In the genomic region with DNA sequence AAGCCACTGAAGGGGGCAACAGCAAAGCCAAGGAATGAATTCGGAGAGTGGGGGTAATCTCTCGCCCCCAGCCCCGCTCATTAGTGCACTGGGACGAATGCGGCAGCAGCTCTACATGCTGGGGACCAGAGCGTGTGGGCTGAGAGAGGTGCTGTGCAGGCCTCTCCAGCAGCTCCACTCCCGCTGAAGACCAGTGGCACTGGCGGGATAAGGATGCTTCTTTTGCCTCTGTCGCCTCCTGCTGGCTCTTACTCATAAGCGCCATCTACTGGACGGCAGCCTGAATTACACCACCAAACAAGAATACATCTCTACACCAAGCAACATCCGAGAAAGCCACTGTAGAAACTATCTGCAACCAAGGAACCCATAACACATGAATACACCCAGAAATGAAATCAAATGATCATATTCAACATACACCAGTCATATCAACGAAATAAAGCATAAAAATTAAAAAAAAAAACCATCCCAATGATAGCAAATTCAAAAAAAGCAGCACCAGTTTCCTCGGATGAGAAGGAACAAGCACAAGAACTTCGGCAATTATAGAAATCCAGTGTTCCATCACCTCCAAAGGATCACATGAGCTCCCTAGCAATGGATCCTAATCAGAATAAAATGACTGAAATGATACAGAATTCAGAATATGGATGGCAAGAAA, we compare ENCODE assay signal across 9 cellular contexts.
DNase-seq lines count a peak whose midpoint lies in the region; TF ChIP-seq lines count a peak whose summit lies in the region.
"Had no signal": no experiment of that assay in that cellular context is flagged by ENCODE, and none has a peak within 500 bp of the region (broad histone marks: within the 10 kb centered on the region; RNA-seq: fewer than 3 reads in every experiment).

No MANE protein-coding gene starts in this region.

- no TSS peak for BruUV-seq in Caco-2 (replicated peaks; lab: Mats Ljungman, UMichigan)

- H3K23me2 ChIP-seq in H9 (ENCODE audit: insufficient read length, low read depth, low read length, poor library complexity, severe bottlenecking) = no peaks in the 10 kb centered on the region

- POLR2A ChIA-PET in Caco-2 (lab: Charles Lee) = no interaction called here

- H3K4ac ChIP-seq in H9 (ENCODE audit: low read depth, low read length) = no peak overlapping the region

- no peak overlapping the region for H3K14ac ChIP-seq in H9 (ENCODE audit: insufficient read depth, low read length)

- no peaks in the 10 kb centered on the region for H3K4me1 ChIP-seq in Caco-2
- H3K4me1 ChIP-seq in H9 (ENCODE audit: insufficient read depth, low read length) = no peaks in the 10 kb centered on the region
- no peaks in the 10 kb centered on the region for H3K4me1 ChIP-seq in NT2/D1 (ENCODE audit: insufficient read depth, insufficient read length)

- H2BK12ac ChIP-seq in H9 (ENCODE audit: insufficient read length, low read depth, low read length) = no peak overlapping the region

- no peak overlapping the region for H4K5ac ChIP-seq in H9 (ENCODE audit: insufficient read length, low read depth, low read length)

- H2BK15ac ChIP-seq in H9 (ENCODE audit: low read depth, low read length) = no peak overlapping the region

- H2BK5ac ChIP-seq in H9 (ENCODE audit: insufficient read length, low read length) = no peak overlapping the region

- H2BK120ac ChIP-seq in H9 (ENCODE audit: low read depth, low read length, poor library complexity, severe bottlenecking) = no peak overlapping the region

- no peaks in the 10 kb centered on the region for H3K9me3 Mint-ChIP-seq in Caco-2 (ENCODE audit: unreplicated experiment)
- peaks cover 7 to 12% of the 10 kb centered on the region in 2 experiments; a peak in 4 of 5 replicates for H3K9me3 Mint-ChIP-seq in H9
- H3K9me3 Mint-ChIP-seq: stimulated activated naive CD8-positive, alpha-beta T cell treated with anti-CD3 and anti-CD28 coated beads, Interleukin-15, Interleukin-2, amounts not matched to agents 100 ng/mL and 50 ng/mL, for 24 hours had no signal

- peak; percentile 64 to 90 for TF ChIP-seq CTCF in Caco-2 (IDR thresholded peaks at IDR 0.05; ENCODE audit: insufficient read depth in 1 of 2, low read depth in 1 of 2, low read length in 1 of 2, severe bottlenecking in 1 of 2, unreplicated experiment in 1 of 2)
- TF ChIP-seq CTCF in H9 (conservative IDR thresholded peaks at IDR 0.05) = peak; percentile 98

- H2AK5ac ChIP-seq in H9 (ENCODE audit: insufficient read length, low read length) = no peak overlapping the region

- DNase-seq in Caco-2 (peak; percentile 50 to 61), H9 (peak; percentile 82), NT2/D1 (ENCODE audit: low read depth, low spot score) (peak; percentile 66), activated T-cell treated with anti-CD3 and anti-CD28 coated beads for 48 hours (ENCODE audit: low read depth) (peak; percentile 38), foreskin melanocyte (peak; percentile 21), smooth muscle cell of the brain vasculature (ENCODE audit: low read depth, low spot score) (peak; percentile 9), NCI-H774 (lab: John Stamatoyannopoulos, UW) (no peak), amygdala (lab: John Stamatoyannopoulos, UW) (no peak)

- no peaks in the 10 kb centered on the region for H3K36me3 Mint-ChIP-seq in Caco-2 (ENCODE audit: insufficient read depth, unreplicated experiment)
- H3K36me3 Mint-ChIP-seq in H9 (ENCODE audit: insufficient read depth in 1 of 3, low read depth in 3 of 3) = peaks cover 2 to 18% (median 3%) of the 10 kb centered on the region in 3 experiments

- no peak overlapping the region for H3K4me3 ChIP-seq in Caco-2 (ENCODE audit: low read depth, low read length)
- no peak overlapping the region for H3K4me3 ChIP-seq in NT2/D1 (ENCODE audit: insufficient read length, low read depth)

- H2BK20ac ChIP-seq in H9 (ENCODE audit: low read depth, low read length, poor library complexity, severe bottlenecking) = no peak overlapping the region

- no peak overlapping the region for H3K27ac ChIP-seq in H9 (ENCODE audit: insufficient read length, low read depth, low read length)

- H3K27ac Mint-ChIP-seq in Caco-2 (ENCODE audit: unreplicated experiment) (no peak overlapping the region), H9 (peak overlapping the region in 1 of 3 experiments; percentile 45; a peak in 2 of 7 replicates)
- H3K27ac Mint-ChIP-seq: stimulated activated naive CD8-positive, alpha-beta T cell treated with anti-CD3 and anti-CD28 coated beads, Interleukin-15, Interleukin-2, amounts not matched to agents 100 ng/mL and 50 ng/mL, for 24 hours had no signal

- peaks cover 8% of the 10 kb centered on the region; the same call in 1 of the 2 replicates for H3K9me3 ChIP-seq in Caco-2
- H3K9me3 ChIP-seq in H9 (ENCODE audit: control insufficient read depth, low read depth, low read length) = no peaks in the 10 kb centered on the region
- H3K9me3 ChIP-seq in NT2/D1 (ENCODE audit: insufficient read depth, low read length) = no peaks in the 10 kb centered on the region; the same call in 1 of the 2 replicates

- no peak overlapping the region for H3T11ph ChIP-seq in H9 (ENCODE audit: low read length)

- H3K4me3 Mint-ChIP-seq in Caco-2 (ENCODE audit: unreplicated experiment) = no peak overlapping the region
- H3K4me3 Mint-ChIP-seq in H9 = no peak overlapping the region
- H3K4me3 Mint-ChIP-seq: stimulated activated naive CD8-positive, alpha-beta T cell treated with anti-CD3 and anti-CD28 coated beads, Interleukin-15, Interleukin-2, amounts not matched to agents 100 ng/mL and 50 ng/mL, for 24 hours had no signal

- no peak overlapping the region for H4K91ac ChIP-seq in H9 (ENCODE audit: insufficient read length, low read depth, low read length)

- H3K4me1 Mint-ChIP-seq in Caco-2 (ENCODE audit: low read depth, unreplicated experiment) (no peaks in the 10 kb centered on the region), H9 (peaks cover 15 to 19% of the 10 kb centered on the region in 2 experiments)

- H3K27me3 ChIP-seq in Caco-2 (replicated peaks; ENCODE audit: control insufficient read depth, insufficient read depth, low read length) (no peaks in the 10 kb centered on the region), H9 (ENCODE audit: insufficient read depth, low read length) (no peaks in the 10 kb centered on the region), NT2/D1 (ENCODE audit: insufficient read depth, insufficient read length) (no peaks in the 10 kb centered on the region)

- H3K79me1 ChIP-seq in H9 (ENCODE audit: insufficient read depth, low read depth, low read length, poor library complexity, severe bottlenecking) = peaks cover 2% of the 10 kb centered on the region

- no peak overlapping the region for H3K56ac ChIP-seq in H9 (ENCODE audit: insufficient read length, low read depth, low read length)

- H3K18ac ChIP-seq in H9 (ENCODE audit: insufficient read length, low read depth, low read length) = no peak overlapping the region

- no peak overlapping the region for H4K8ac ChIP-seq in H9 (replicated peaks; ENCODE audit: insufficient read length, low read depth, low read length)

- no peak overlapping the region for H3K23ac ChIP-seq in H9 (ENCODE audit: insufficient read length, low read depth, low read length)

- H4K20me1 ChIP-seq in H9 (ENCODE audit: control insufficient read depth, insufficient read depth, insufficient read length) = no peaks in the 10 kb centered on the region

- no peak overlapping the region for H3K4me2 ChIP-seq in H9 (ENCODE audit: insufficient read depth, insufficient read length, low read length)

- CTCF ChIA-PET in Caco-2 (lab: Charles Lee) = no interaction called here

- H3K36me3 ChIP-seq in Caco-2 (ENCODE audit: control insufficient read depth, insufficient read depth, low read length) (no peaks in the 10 kb centered on the region), NT2/D1 (ENCODE audit: insufficient read depth, insufficient read length, low read length) (no peaks in the 10 kb centered on the region)

- H3K27me3 Mint-ChIP-seq in Caco-2 (ENCODE audit: insufficient read depth, unreplicated experiment) = no peaks in the 10 kb centered on the region
- H3K27me3 Mint-ChIP-seq in H9 (ENCODE audit: low read depth) = no peaks in the 10 kb centered on the region
- H3K27me3 Mint-ChIP-seq: stimulated activated naive CD8-positive, alpha-beta T cell treated with anti-CD3 and anti-CD28 coated beads, Interleukin-15, Interleukin-2, amounts not matched to agents 100 ng/mL and 50 ng/mL, for 24 hours had no signal

- H3K9ac ChIP-seq in H9 (ENCODE audit: extremely low read depth, insufficient read length, low read length) (no peak overlapping the region), NT2/D1 (ENCODE audit: insufficient read length, low read depth) (no peak overlapping the region)

- no CpG with 5 or more reads among the region's 15 CpGs for WGBS in H9 (ENCODE audit: extremely low coverage, insufficient read length, low lambda C conversion rate)

- H3K79me2 ChIP-seq in H9 (ENCODE audit: insufficient read depth, low read length) = peaks cover 1% of the 10 kb centered on the region; the same call in 1 of the 2 replicates

- intact Hi-C loops in Caco-2 (cut with micrococcal nuclease; ENCODE audit: unreplicated experiment) = loop anchor here (1.0 kb wide), 1 partner anchor 319 kb away; no protein-coding TSS in a partner anchor

- H2AFZ ChIP-seq in H9 (ENCODE audit: low read length) = no peak overlapping the region

Comparison
In these comparisons a context has a peak if more than half of its experiments do, and no peak if none do; other contexts are left out.
1. DNase-seq: peak in Caco-2 (2 of 2), H9 (single experiment), NT2/D1 (single experiment), activated T-cell treated with anti-CD3 and anti-CD28 coated beads for 48 hours (single experiment), foreskin melanocyte (single experiment) and smooth muscle cell of the brain vasculature (single experiment); none in NCI-H774 (single experiment) and amygdala (0 of 56).